In the genomic region with DNA sequence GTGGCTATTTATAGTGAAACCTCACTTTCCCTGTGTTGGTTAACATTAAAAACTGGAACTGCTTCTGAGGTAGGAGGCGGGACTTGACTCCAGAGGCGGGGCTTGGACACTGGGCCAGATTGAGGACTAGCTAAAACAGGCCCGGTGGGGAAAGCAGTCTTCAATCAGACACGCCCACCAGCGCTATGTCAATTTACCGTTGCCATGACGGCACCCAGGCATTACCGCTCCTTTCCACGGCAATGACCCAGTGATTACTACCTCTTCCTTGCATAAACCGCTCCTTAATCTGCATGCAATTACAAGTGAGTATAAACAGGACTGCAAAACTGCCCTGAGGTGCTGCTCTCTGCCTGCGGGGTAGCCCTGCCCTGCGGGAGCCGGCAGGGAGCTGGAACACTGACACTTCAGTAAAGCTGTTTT, we compare ENCODE assay signal across 8 cellular contexts. TPM values are rescaled to one million over a fixed set of nuclear protein-coding genes. Genes with fewer than 3 reads are reported as not detected.
DNase-seq lines count a peak whose midpoint lies in the region; ATAC-seq and TF ChIP-seq lines count a peak whose summit lies in the region.

No MANE protein-coding gene starts in this region.

- TF ChIP-seq EP300 in ovary (IDR thresholded peaks at IDR 0.05), result peak; percentile 28

- H3K4me3 Mint-ChIP-seq in activated T-cell treated with anti-CD3 and anti-CD28 coated beads, Interleukin-2, amount 50 U/mL, for 72 hours, result peak overlapping the region in 1 of 2 donors; percentile 47
- H3K4me3 Mint-ChIP-seq in glutamatergic neuron (ENCODE audit: unreplicated experiment), result peak overlapping the region; percentile 67

- H3K4me3 ChIP-seq in BLaER1, result no peak overlapping the region
- no peak overlapping the region for H3K4me3 ChIP-seq in ovary

- peak; percentile 78 to 85 for ATAC-seq in activated T-cell treated with anti-CD3 and anti-CD28 coated beads, Interleukin-2, amount 50 U/mL, for 72 hours (replicated peaks in 1 of 2)
- ATAC-seq in GM21619 (IDR thresholded peaks at IDR 0.05; ENCODE audit: unreplicated experiment) (no peak), GM18858 (IDR thresholded peaks at IDR 0.05; ENCODE audit: unreplicated experiment) (no peak)

- no peaks in the 10 kb centered on the region for H3K36me3 Mint-ChIP-seq in activated T-cell treated with anti-CD3 and anti-CD28 coated beads, Interleukin-2, amount 50 U/mL, for 72 hours (ENCODE audit: insufficient read depth in 2 of 2)
- H3K36me3 Mint-ChIP-seq in glutamatergic neuron (ENCODE audit: unreplicated experiment), result peaks cover 3% of the 10 kb centered on the region

- TF ChIP-seq CTCF in glutamatergic neuron (IDR thresholded peaks at IDR 0.05; ENCODE audit: partially characterized antibody, unreplicated experiment) (no peak), ovary (IDR thresholded peaks at IDR 0.05) (no peak)

- intact Hi-C loops in ovary (cut with DNase I), result no loop called here

- no peak overlapping the region for H3K27ac Mint-ChIP-seq in activated T-cell treated with anti-CD3 and anti-CD28 coated beads, Interleukin-2, amount 50 U/mL, for 72 hours
- H3K27ac Mint-ChIP-seq in glutamatergic neuron (ENCODE audit: unreplicated experiment), result no peak overlapping the region

- H3K27me3 ChIP-seq in BLaER1 (no peaks in the 10 kb centered on the region), ovary (no peaks in the 10 kb centered on the region)

- peaks cover 18% of the 10 kb centered on the region for H3K27me3 Mint-ChIP-seq in activated T-cell treated with anti-CD3 and anti-CD28 coated beads, Interleukin-2, amount 50 U/mL, for 72 hours (ENCODE audit: low read depth)
- peaks cover 6% of the 10 kb centered on the region for H3K27me3 Mint-ChIP-seq in glutamatergic neuron (ENCODE audit: unreplicated experiment)

- peaks cover 3% of the 10 kb centered on the region; the same call in 1 of the 2 replicates for H3K9me3 ChIP-seq in BLaER1
- no peaks in the 10 kb centered on the region for H3K9me3 ChIP-seq in ovary

- peak; percentile 83 for DNase-seq in HT-29 (ENCODE audit: low spot score)
- peak; percentile 97 for DNase-seq in NOMO-1 treated with dmso at 0.1 percent for 144 hours (lab: John Stamatoyannopoulos, UW; ENCODE audit: unreplicated experiment)
- DNase-seq in activated T-cell treated with anti-CD3 and anti-CD28 coated beads, Interleukin-2, amount 50 U/mL, for 72 hours, result peak; percentile 43 to 62
- peak; percentile 90 for DNase-seq in glutamatergic neuron
- peak; percentile 89 to 96 (median 91) for DNase-seq in ovary

- H3K4me2 ChIP-seq in BLaER1, result peak overlapping the region; percentile 84

- no peak for TF ChIP-seq POLR2A in ovary (IDR thresholded peaks at IDR 0.05)

- H3K4me1 ChIP-seq in BLaER1 (peaks cover 80% of the 10 kb centered on the region), ovary (ENCODE audit: insufficient read depth) (peaks cover 4% of the 10 kb centered on the region)

- H3K27ac ChIP-seq in BLaER1 (0 out of 2 replicates have a peak overlapping the region, but pooled peaks have one; percentile 62), ovary (no peak overlapping the region)

- 0 out of 2 replicates have a peak overlapping the region, but pooled peaks have one; percentile 51 for H3K9ac ChIP-seq in BLaER1

- H3K4me1 Mint-ChIP-seq in activated T-cell treated with anti-CD3 and anti-CD28 coated beads, Interleukin-2, amount 50 U/mL, for 72 hours (ENCODE audit: low read depth), result peaks cover 9% of the 10 kb centered on the region
- H3K4me1 Mint-ChIP-seq in glutamatergic neuron (ENCODE audit: low read depth, unreplicated experiment), result peaks cover 36% of the 10 kb centered on the region

- H4K20me1 ChIP-seq in BLaER1, result peaks cover 38% of the 10 kb centered on the region

- 5 to 9% (median 7%) methylated on average over 13 of the region's 13 CpGs for WGBS in ovary, 3 donors

- H3K9me3 Mint-ChIP-seq in activated T-cell treated with anti-CD3 and anti-CD28 coated beads, Interleukin-2, amount 50 U/mL, for 72 hours, result no peaks in the 10 kb centered on the region
- H3K9me3 Mint-ChIP-seq in glutamatergic neuron (ENCODE audit: unreplicated experiment), result peaks cover 4% of the 10 kb centered on the region

- H3K36me3 ChIP-seq in BLaER1, result no peaks in the 10 kb centered on the region
- no peaks in the 10 kb centered on the region for H3K36me3 ChIP-seq in ovary

RNA-seq across cellular contexts. Expression of a gene that starts 35.3 kb away (rescaled TPM):
- 91.0 and 97.1 TPM in 2 replicates for total RNA-seq in HT-29 (2014; rRNA removed; shearing (Covaris generic))
- 100 to 1,000 TPM; 198 to 239 TPM for total RNA-seq in activated T-cell treated with anti-CD3 and anti-CD28 coated beads, Interleukin-2, amount 50 U/mL, for 72 hours
- total RNA-seq in glutamatergic neuron (ENCODE audit: unreplicated experiment), result 112 TPM
- total RNA-seq in ovary, result 10 to 100 TPM; 32.4 to 71.1 (median 56.1) TPM
- polyA plus RNA-seq in ovary, result 10 to 100 TPM; 27.4 to 71.1 TPM

Comparison
In these comparisons a context has a peak if more than half of its experiments do, and no peak if none do; other contexts are left out.
1. ATAC-seq: peak in activated T-cell treated with anti-CD3 and anti-CD28 coated beads, Interleukin-2, amount 50 U/mL, for 72 hours (2 of 2); none in GM21619 (single experiment) and GM18858 (single experiment).
2. Peak in every context shown above with its lines, with median percentiles within 50 percentile points of each other: DNase-seq.